ENCODE assay signal across 2 cellular contexts in the genomic region with DNA sequence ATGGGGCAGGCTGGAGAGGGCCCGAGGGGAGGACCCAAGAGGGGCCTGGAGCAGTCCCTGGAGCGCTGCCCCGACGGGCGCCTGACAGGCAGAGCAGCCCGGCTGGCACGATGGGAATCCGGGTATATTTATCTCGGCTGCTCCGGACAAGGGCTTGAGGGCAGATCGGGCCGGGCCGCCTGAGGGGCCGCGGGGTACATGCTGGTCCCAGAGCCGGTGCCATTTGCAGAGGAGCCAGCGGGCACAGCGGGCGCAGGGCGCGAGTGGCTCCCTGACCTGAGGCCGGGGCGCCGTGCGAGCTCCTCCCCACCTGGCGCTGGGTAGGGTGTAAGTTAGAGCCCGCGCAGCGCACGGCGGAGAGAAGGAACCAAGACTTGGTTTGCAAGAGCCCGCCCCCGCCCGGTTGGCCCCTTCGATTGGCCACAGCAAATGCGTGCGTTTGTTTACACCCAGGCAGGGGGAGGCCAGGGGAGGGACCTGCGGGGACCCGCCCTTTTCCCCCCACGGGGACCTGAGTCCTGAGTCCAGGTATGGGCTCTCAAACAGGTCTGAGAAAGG.
TF ChIP-seq lines count a peak whose summit lies in the region.

No MANE protein-coding gene starts in this region.

TF ChIP-seq in HepG2, 621 proteins besides CTCF, POLR2A, EP300 and RAD21 (continues in another document):
- TF ChIP-seq RFXAP (CRISPR knock-in tag; IDR thresholded peaks at IDR 0.05; ENCODE audit: borderline replicate concordance) (no peak), ZNF883 (CRISPR knock-in tag; IDR thresholded peaks at IDR 0.05; ENCODE audit: not compliant biosample characterization) (no peak), ZNF572 (CRISPR knock-in tag; IDR thresholded peaks at IDR 0.05) (0 out of 2 replicates have a peak, but pooled peaks have one; percentile 7), SIN3B (IDR thresholded peaks at IDR 0.05; ENCODE audit: low read length) (0 out of 2 replicates have a peak, but pooled peaks have one; percentile 43), KDM5B (CRISPR knock-in tag; IDR thresholded peaks at IDR 0.05; ENCODE audit: borderline replicate concordance) (peak; percentile 87; the same call in 1 of the 2 replicates), HOXA7 (CRISPR knock-in tag; IDR thresholded peaks at IDR 0.05) (no peak), POLR2G (IDR thresholded peaks at IDR 0.05; ENCODE audit: low read depth, low read length) (peak; percentile 38; the same call in 1 of the 2 replicates), ZNF691 (CRISPR knock-in tag; IDR thresholded peaks at IDR 0.05; ENCODE audit: borderline replicate concordance, low read depth) (no peak; the same call in 1 of the 2 replicates), ZNF143 (CRISPR knock-in tag; IDR thresholded peaks at IDR 0.05) (no peak), PITX1 (CRISPR knock-in tag; IDR thresholded peaks at IDR 0.05) (no peak), ZMYM3 (CRISPR knock-in tag; IDR thresholded peaks at IDR 0.05) (no peak), GABPB1 (CRISPR knock-in tag; IDR thresholded peaks at IDR 0.05) (no peak), ZFP36 (IDR thresholded peaks at IDR 0.05; ENCODE audit: borderline replicate concordance, low read depth, low read length, partially characterized antibody) (no peak), PHF21A (CRISPR knock-in tag; IDR thresholded peaks at IDR 0.05) (0 out of 2 replicates have a peak, but pooled peaks have one; percentile 14), AGO1 (IDR thresholded peaks at IDR 0.05; ENCODE audit: low read depth, low read length, poor library complexity, severe bottlenecking) (no peak), GTF2F1 (IDR thresholded peaks at IDR 0.05; ENCODE audit: low read length) (no peak), ARID2 (CRISPR knock-in tag; IDR thresholded peaks at IDR 0.05; ENCODE audit: borderline replicate concordance) (no peak), ZBTB21 (CRISPR knock-in tag; IDR thresholded peaks at IDR 0.05) (no peak), ZNF468 (CRISPR knock-in tag; IDR thresholded peaks at IDR 0.05) (no peak), NFYC (CRISPR knock-in tag; IDR thresholded peaks at IDR 0.05) (peak; percentile 75)
- TF ChIP-seq, protein P1, sequence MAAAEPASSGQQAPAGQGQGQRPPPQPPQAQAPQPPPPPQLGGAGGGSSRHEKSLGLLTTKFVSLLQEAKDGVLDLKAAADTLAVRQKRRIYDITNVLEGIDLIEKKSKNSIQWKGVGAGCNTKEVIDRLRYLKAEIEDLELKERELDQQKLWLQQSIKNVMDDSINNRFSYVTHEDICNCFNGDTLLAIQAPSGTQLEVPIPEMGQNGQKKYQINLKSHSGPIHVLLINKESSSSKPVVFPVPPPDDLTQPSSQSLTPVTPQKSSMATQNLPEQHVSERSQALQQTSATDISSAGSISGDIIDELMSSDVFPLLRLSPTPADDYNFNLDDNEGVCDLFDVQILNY (CRISPR knock-in tag; conservative IDR thresholded peaks at IDR 0.05) = peak; percentile 46; the same call in 1 of the 2 replicates
- TF ChIP-seq, protein P2, sequence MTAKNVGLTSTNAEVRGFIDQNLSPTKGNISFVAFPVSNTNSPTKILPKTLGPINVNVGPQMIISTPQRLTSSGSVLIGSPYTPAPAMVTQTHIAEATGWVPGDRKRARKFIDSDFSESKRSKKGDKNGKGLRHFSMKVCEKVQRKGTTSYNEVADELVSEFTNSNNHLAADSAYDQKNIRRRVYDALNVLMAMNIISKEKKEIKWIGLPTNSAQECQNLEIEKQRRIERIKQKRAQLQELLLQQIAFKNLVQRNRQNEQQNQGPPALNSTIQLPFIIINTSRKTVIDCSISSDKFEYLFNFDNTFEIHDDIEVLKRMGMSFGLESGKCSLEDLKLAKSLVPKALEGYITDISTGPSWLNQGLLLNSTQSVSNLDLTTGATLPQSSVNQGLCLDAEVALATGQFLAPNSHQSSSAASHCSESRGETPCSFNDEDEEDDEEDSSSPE (CRISPR knock-in tag; IDR thresholded peaks at IDR 0.05) = peak; percentile 83
- TF ChIP-seq, protein P3, sequence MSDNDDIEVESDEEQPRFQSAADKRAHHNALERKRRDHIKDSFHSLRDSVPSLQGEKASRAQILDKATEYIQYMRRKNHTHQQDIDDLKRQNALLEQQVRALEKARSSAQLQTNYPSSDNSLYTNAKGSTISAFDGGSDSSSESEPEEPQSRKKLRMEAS (IDR thresholded peaks at IDR 0.05) = no peak

TF ChIP-seq in HEK293T, 16 proteins besides CTCF, POLR2A, EP300 and RAD21:
- TF ChIP-seq ARNT (IDR thresholded peaks at IDR 0.05) (no peak), L3MBTL2 (conservative IDR thresholded peaks at IDR 0.05) (no peak), TARDBP (IDR thresholded peaks at IDR 0.05) (no peak), FOXA1 (IDR thresholded peaks at IDR 0.05) (no peak), ZNF384 (IDR thresholded peaks at IDR 0.05) (no peak), SP1 (IDR thresholded peaks at IDR 0.05) (no peak), FOXK2 (IDR thresholded peaks at IDR 0.05) (no peak), CTBP1 (IDR thresholded peaks at IDR 0.05; ENCODE audit: borderline replicate concordance) (no peak), LEF1 (IDR thresholded peaks at IDR 0.05; ENCODE audit: borderline replicate concordance) (no peak), NFRKB (IDR thresholded peaks at IDR 0.05) (no peak), HDGF (IDR thresholded peaks at IDR 0.05; ENCODE audit: borderline replicate concordance) (no peak), FOXM1 (IDR thresholded peaks at IDR 0.05; ENCODE audit: borderline replicate concordance) (no peak), BHLHE40 (IDR thresholded peaks at IDR 0.05; ENCODE audit: borderline replicate concordance) (no peak)
- TF ChIP-seq, protein P4, sequence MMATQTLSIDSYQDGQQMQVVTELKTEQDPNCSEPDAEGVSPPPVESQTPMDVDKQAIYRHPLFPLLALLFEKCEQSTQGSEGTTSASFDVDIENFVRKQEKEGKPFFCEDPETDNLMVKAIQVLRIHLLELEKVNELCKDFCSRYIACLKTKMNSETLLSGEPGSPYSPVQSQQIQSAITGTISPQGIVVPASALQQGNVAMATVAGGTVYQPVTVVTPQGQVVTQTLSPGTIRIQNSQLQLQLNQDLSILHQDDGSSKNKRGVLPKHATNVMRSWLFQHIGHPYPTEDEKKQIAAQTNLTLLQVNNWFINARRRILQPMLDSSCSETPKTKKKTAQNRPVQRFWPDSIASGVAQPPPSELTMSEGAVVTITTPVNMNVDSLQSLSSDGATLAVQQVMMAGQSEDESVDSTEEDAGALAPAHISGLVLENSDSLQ (IDR thresholded peaks at IDR 0.05) = no peak
